Comparison of ENCODE assay signal across 9 cellular contexts in genomic region chr5:100827481-100827889, GRCh38.
DNase-seq lines count a peak whose midpoint lies in the region; ATAC-seq lines count a peak whose summit lies in the region.
"Had no signal": no experiment of that assay in that cellular context is flagged by ENCODE, and none has a peak within 500 bp of the region (broad histone marks: within the 10 kb centered on the region; RNA-seq: fewer than 3 reads in every experiment).

No MANE protein-coding gene starts in this region.

- ATAC-seq in GM18508 (IDR thresholded peaks at IDR 0.05; ENCODE audit: insufficient read depth, unreplicated experiment) (peak; percentile 18), GM21737 (IDR thresholded peaks at IDR 0.05; ENCODE audit: unreplicated experiment) (peak; percentile 29)

- H3K9me3 Mint-ChIP-seq in activated CD4-positive, alpha-beta memory T cell treated with anti-CD3 and anti-CD28 coated beads, Interleukin-2, amount 10 ng/mL, durations not matched to agents 7 days and 5 days, result no peaks in the 10 kb centered on the region

- DNase-seq in MG63 (peak; percentile 18), myocyte (ENCODE audit: low read depth) (peak; percentile 97), DMS79 (lab: John Stamatoyannopoulos, UW) (no peak), T1000 (lab: John Stamatoyannopoulos, UW) (no peak), NCI-H446 treated with DMSO at 0.1 percent for 48 hours (lab: John Stamatoyannopoulos, UW) (no peak)
- DNase-seq in activated CD4-positive, alpha-beta memory T cell treated with anti-CD3 and anti-CD28 coated beads, Interleukin-2, amount 10 ng/mL, durations not matched to agents 7 days and 5 days, result no peak
- DNase-seq: left cardiac atrium had no signal

- H3K27me3 ChIP-seq in MG63, result no peaks in the 10 kb centered on the region

- POLR2A ChIA-PET in activated CD4-positive, alpha-beta memory T cell treated with anti-CD3 and anti-CD28 coated beads, Interleukin-2, amount 10 ng/mL, durations not matched to agents 7 days and 5 days (lab: Charles Lee), result interaction anchor here (0.9 to 2.2 kb wide), 2 partner anchors 47 to 75 kb away, joined by 3 to 13 read pairs; partner anchors contain the start of gene ST8SIA4

- H3K36me3 Mint-ChIP-seq in activated CD4-positive, alpha-beta memory T cell treated with anti-CD3 and anti-CD28 coated beads, Interleukin-2, amount 10 ng/mL, durations not matched to agents 7 days and 5 days (ENCODE audit: low read depth), result peaks cover 56% of the 10 kb centered on the region

- no peaks in the 10 kb centered on the region for H3K27me3 Mint-ChIP-seq in activated CD4-positive, alpha-beta memory T cell treated with anti-CD3 and anti-CD28 coated beads, Interleukin-2, amount 10 ng/mL, durations not matched to agents 7 days and 5 days

- H3K9me3 ChIP-seq in MG63, result no peaks in the 10 kb centered on the region

- CTCF ChIA-PET in activated CD4-positive, alpha-beta memory T cell treated with anti-CD3 and anti-CD28 coated beads, Interleukin-2, amount 10 ng/mL, durations not matched to agents 7 days and 5 days (lab: Charles Lee), result interaction anchor here (1.1 kb wide), 1 partner anchor 9 kb away, joined by 4 read pairs; no protein-coding TSS in a partner anchor

- no peaks in the 10 kb centered on the region for H3K36me3 ChIP-seq in MG63

- H3K4me1 Mint-ChIP-seq in activated CD4-positive, alpha-beta memory T cell treated with anti-CD3 and anti-CD28 coated beads, Interleukin-2, amount 10 ng/mL, durations not matched to agents 7 days and 5 days, result peaks cover 37% of the 10 kb centered on the region

- H3K4me3 ChIP-seq in MG63, result no peak overlapping the region

- no peak overlapping the region for H3K4me3 Mint-ChIP-seq in activated CD4-positive, alpha-beta memory T cell treated with anti-CD3 and anti-CD28 coated beads, Interleukin-2, amount 10 ng/mL, durations not matched to agents 7 days and 5 days

- peak overlapping the region; percentile 50 for H3K27ac Mint-ChIP-seq in activated CD4-positive, alpha-beta memory T cell treated with anti-CD3 and anti-CD28 coated beads, Interleukin-2, amount 10 ng/mL, durations not matched to agents 7 days and 5 days

Comparison
In these comparisons a context has a peak if more than half of its experiments do, and no peak if none do; other contexts are left out.
1. DNase-seq: peak in MG63 (single experiment) and myocyte (single experiment); none in activated CD4-positive, alpha-beta memory T cell treated with anti-CD3 and anti-CD28 coated beads, Interleukin-2, amount 10 ng/mL, durations not matched to agents 7 days and 5 days (single experiment), DMS79 (single experiment), T1000 (single experiment) and NCI-H446 treated with DMSO at 0.1 percent for 48 hours (single experiment).